9 cellular contexts compared by ENCODE assay signal in the genomic region with DNA sequence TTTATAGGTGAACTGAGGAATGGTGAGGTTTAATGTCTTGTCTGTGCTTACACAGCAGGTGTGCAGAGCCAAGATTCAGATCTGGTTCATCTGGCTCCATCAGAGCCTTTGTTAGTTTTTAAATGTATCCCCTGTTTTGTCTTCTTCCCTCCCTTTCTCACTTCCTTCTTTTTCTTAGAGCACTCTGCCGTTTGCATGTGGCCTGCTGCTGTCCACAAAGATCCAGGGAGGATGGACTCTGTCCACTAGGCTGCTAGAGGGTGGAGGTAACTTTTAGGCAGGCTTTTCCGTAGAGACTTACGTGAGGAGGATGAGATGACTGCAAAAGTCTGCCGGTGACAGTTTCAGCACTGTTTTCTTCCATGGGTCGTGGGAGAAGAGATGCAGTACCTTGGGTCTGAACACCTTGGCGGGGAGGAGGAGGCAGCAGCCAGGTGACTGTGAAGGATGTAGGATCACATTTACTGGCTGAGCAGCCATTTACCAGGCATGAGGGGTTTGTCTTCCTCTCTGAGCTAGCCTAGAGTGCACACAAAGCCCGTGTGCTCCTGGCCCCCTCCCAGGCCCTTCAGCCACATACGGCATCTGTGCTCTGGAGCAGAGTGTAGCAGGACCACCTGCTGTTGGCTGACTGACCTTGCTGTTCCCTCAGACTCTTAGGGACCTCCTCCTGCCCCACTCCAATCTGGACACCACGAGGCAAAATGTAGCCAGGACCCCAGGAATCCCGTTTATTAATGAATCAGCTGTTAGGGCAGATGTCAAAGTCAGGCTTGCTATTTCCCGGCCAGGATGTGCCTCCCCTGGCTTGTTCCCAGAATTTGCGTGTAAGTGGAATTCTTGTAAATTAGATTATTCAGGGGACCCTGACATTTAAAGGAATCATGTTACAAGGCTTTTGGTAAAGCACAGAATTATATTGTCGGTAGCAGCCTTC. TPM values are rescaled to one million over a fixed set of nuclear protein-coding genes. Genes with fewer than 3 reads are reported as not detected.
DNase-seq lines count a peak whose midpoint lies in the region; ATAC-seq and TF ChIP-seq lines count a peak whose summit lies in the region.
"Had no signal": no experiment of that assay in that cellular context is flagged by ENCODE, and none has a peak within 500 bp of the region (broad histone marks: within the 10 kb centered on the region; RNA-seq: fewer than 3 reads in every experiment).

No MANE protein-coding gene starts in this region.

- H3K27me3 Mint-ChIP-seq in CD8-positive, alpha-beta memory T cell = peaks cover 0 to 4% of the 10 kb centered on the region in 2 donors
- H3K27me3 Mint-ChIP-seq in chondrocyte (ENCODE audit: low read depth) = no peaks in the 10 kb centered on the region
- H3K27me3 Mint-ChIP-seq in nephron progenitor cell (ENCODE audit: low read depth, poor library complexity) = peaks cover 2% of the 10 kb centered on the region

- peaks cover 57 to 75% (median 71%) of the 10 kb centered on the region in 3 donors for H3K4me1 Mint-ChIP-seq in CD8-positive, alpha-beta memory T cell
- H3K4me1 Mint-ChIP-seq in chondrocyte (ENCODE audit: low read depth) = peaks cover 57% of the 10 kb centered on the region
- peaks cover 71% of the 10 kb centered on the region for H3K4me1 Mint-ChIP-seq in nephron progenitor cell

- peak overlapping the region; percentile 82 to 93 (median 89) for H3K4me3 Mint-ChIP-seq in CD8-positive, alpha-beta memory T cell
- peak overlapping the region; percentile 92 for H3K4me3 Mint-ChIP-seq in chondrocyte (ENCODE audit: unreplicated experiment)
- peak overlapping the region; percentile 83 for H3K4me3 Mint-ChIP-seq in nephron progenitor cell

- POLR2A ChIA-PET in CD8-positive, alpha-beta memory T cell (lab: Charles Lee) = interaction anchor here (0.8 to 1.1 kb wide), 3 partner anchors 11 to 392 kb away, joined by 3 read pairs; partner anchors contain the start of gene ASB6

- H3K4me3 ChIP-seq in CD8-positive, alpha-beta memory T cell (ENCODE audit: low read length) = peak overlapping the region; percentile 100
- H3K4me3 ChIP-seq in NB4 (ENCODE audit: low read depth, low read length) = peak overlapping the region; percentile 96

- CTCF ChIA-PET in CD8-positive, alpha-beta memory T cell (lab: Charles Lee) = interaction anchor here (1.0 to 9.9 kb wide), 4 partner anchors 13 to 496 kb away, joined by 3 to 75 read pairs (median 3); partner anchors contain the start of genes ASB6 and IER5L

- TF ChIP-seq CTCF in NB4 (IDR thresholded peaks at IDR 0.05; ENCODE audit: low read depth, low read length) (no peak), chondrocyte (IDR thresholded peaks at IDR 0.05) (no peak), nephron progenitor cell (IDR thresholded peaks at IDR 0.05) (no peak)

- H3K9me3 ChIP-seq in CD8-positive, alpha-beta memory T cell (ENCODE audit: low read length) = no peaks in the 10 kb centered on the region

- TF ChIP-seq POLR2A in NB4 (IDR thresholded peaks at IDR 0.05; ENCODE audit: extremely low read depth, insufficient read length) = no peak

- no peak for DNase-seq in CD8-positive, alpha-beta memory T cell
- DNase-seq in NB4 (ENCODE audit: low read depth) (no peak), chondrocyte (ENCODE audit: low spot score) (no peak), nephron progenitor cell (no peak), mesenteric fat pad (ENCODE audit: low spot score) (no peak), SKM-1 treated with dmso at 0.1 percent for 144 hours (lab: John Stamatoyannopoulos, UW; ENCODE audit: unreplicated experiment) (no peak)
- no peak for DNase-seq in stimulated activated CD4-positive, alpha-beta T cell treated with anti-CD3 and anti-CD28 coated beads, Interleukin-15, amount 100 ng/mL, for 24 hours
- DNase-seq: small intestine had no signal

- H3K4me1 ChIP-seq in CD8-positive, alpha-beta memory T cell (ENCODE audit: insufficient read depth, low read length) = peaks cover 54% of the 10 kb centered on the region

- H3K27ac Mint-ChIP-seq in CD8-positive, alpha-beta memory T cell = peak overlapping the region; percentile 86 to 99 (median 97)
- peak overlapping the region; percentile 94 for H3K27ac Mint-ChIP-seq in chondrocyte (ENCODE audit: unreplicated experiment)
- H3K27ac Mint-ChIP-seq in nephron progenitor cell = peak overlapping the region; percentile 64

- H3K36me3 Mint-ChIP-seq in CD8-positive, alpha-beta memory T cell = peaks cover 0 to 45% (median 0%) of the 10 kb centered on the region in 3 donors
- H3K36me3 Mint-ChIP-seq in chondrocyte (ENCODE audit: low read depth) = peaks cover 2% of the 10 kb centered on the region
- peaks cover 14% of the 10 kb centered on the region for H3K36me3 Mint-ChIP-seq in nephron progenitor cell (ENCODE audit: low read depth)

- H3K27me3 ChIP-seq in CD8-positive, alpha-beta memory T cell (ENCODE audit: insufficient read depth, low read length, poor library complexity, severe bottlenecking) = no peaks in the 10 kb centered on the region

- no peak for ATAC-seq in HG03175 (IDR thresholded peaks at IDR 0.05; ENCODE audit: unreplicated experiment)

- peak overlapping the region; percentile 97 for H3K27ac ChIP-seq in CD8-positive, alpha-beta memory T cell (ENCODE audit: low read depth, low read length)

- no peaks in the 10 kb centered on the region for H3K9me3 Mint-ChIP-seq in CD8-positive, alpha-beta memory T cell
- H3K9me3 Mint-ChIP-seq in chondrocyte (ENCODE audit: low read depth) = no peaks in the 10 kb centered on the region
- no peaks in the 10 kb centered on the region for H3K9me3 Mint-ChIP-seq in nephron progenitor cell

- H3K36me3 ChIP-seq in CD8-positive, alpha-beta memory T cell (ENCODE audit: insufficient read depth, low read length) = peaks cover 6% of the 10 kb centered on the region

RNA-seq across cellular contexts. Expression of gene NTMT1, which starts 1.9 kb away (rescaled TPM):
- 10 to 100 TPM; 65.5 to 68.9 TPM for total RNA-seq in CD8-positive, alpha-beta memory T cell
- 48.6 TPM for polyA plus RNA-seq in CD8-positive, alpha-beta memory T cell
- total RNA-seq in chondrocyte (32.6 to 37.4 TPM (median 34.4 TPM) in 3 replicates), mesenteric fat pad (24.6 TPM)

RNA-seq across cellular contexts. Expression of gene C9orf50, which starts 6.9 kb away (rescaled TPM):
- not detected for total RNA-seq in CD8-positive, alpha-beta memory T cell
- polyA plus RNA-seq in CD8-positive, alpha-beta memory T cell = not detected
- total RNA-seq in chondrocyte (0.30 to 0.39 TPM (median 0.38 TPM) in 3 replicates), mesenteric fat pad (not detected)

RNA-seq across cellular contexts. Expression of gene ASB6, which starts 14.1 kb away (rescaled TPM):
- total RNA-seq in CD8-positive, alpha-beta memory T cell = 10 to 100 TPM; 28.0 to 28.3 TPM
- 31.0 TPM for polyA plus RNA-seq in CD8-positive, alpha-beta memory T cell
- total RNA-seq in chondrocyte (17.4 to 18.1 TPM (median 17.7 TPM) in 3 replicates), mesenteric fat pad (14.6 TPM)

RNA-seq across cellular contexts. Expression of gene PRRX2, which starts 37.6 kb away (rescaled TPM):
- under 1 TPM; 0.35 to 0.66 TPM for total RNA-seq in CD8-positive, alpha-beta memory T cell
- not detected for polyA plus RNA-seq in CD8-positive, alpha-beta memory T cell
- 4.9 to 5.7 TPM (median 5.0 TPM) in 3 replicates for total RNA-seq in chondrocyte
- 8.5 TPM for total RNA-seq in mesenteric fat pad
